In genomic region chr19:43356749-43357148, GRCh38 we compare ENCODE assay signal across 14 cellular contexts. TPM values are rescaled to one million over a fixed set of nuclear protein-coding genes. Genes with fewer than 3 reads are reported as not detected.
DNase-seq lines count a peak whose midpoint lies in the region; ATAC-seq, FAIRE-seq and TF ChIP-seq lines count a peak whose summit lies in the region.
"Not testable (repeated sequence)": the region's sequence is repeated elsewhere in the genome, so short reads cannot be mapped to it uniquely, and the experiment has no call there.
"Had no signal": no experiment of that assay in that cellular context is flagged by ENCODE, and none has a peak within 500 bp of the region (broad histone marks: within the 10 kb centered on the region; RNA-seq: fewer than 3 reads in every experiment).

No MANE protein-coding gene starts in this region.

- POLR2A ChIA-PET in A549 (lab: Yijun Ruan, JAX); HCT116 (lab: Charles Lee); WTC11 (lab: Charles Lee); H1 (lab: Charles Lee; ENCODE audit: partially characterized antibody): not testable (repeated sequence)

- H3K79me1 ChIP-seq in H1 (ENCODE audit: low read depth, low read length), result not testable (repeated sequence)

- not testable (repeated sequence) for H3K23me2 ChIP-seq in H1 (ENCODE audit: low read depth, low read length)

- TF ChIP-seq RAD21 in A549 (conservative IDR thresholded peaks at IDR 0.05 in 1 of 2, IDR thresholded peaks at IDR 0.05 in 1 of 2); HCT116 (IDR thresholded peaks at IDR 0.05; ENCODE audit: low read depth); H1 (IDR thresholded peaks at IDR 0.05 in 1 of 2, conservative IDR thresholded peaks at IDR 0.05 in 1 of 2; ENCODE audit: low read depth in 2 of 2, low read length in 2 of 2): not testable (repeated sequence)

- DNase-seq in A549 (ENCODE audit: low read depth in 1 of 2, low spot score in 1 of 2); HCT116 (ENCODE audit: low read depth, low spot score); WTC11 (ENCODE audit: low spot score); H1 (ENCODE audit: low read depth in 1 of 2, low spot score in 2 of 2); foreskin keratinocyte: not testable (repeated sequence)

- CTCF ChIA-PET in A549 (lab: Yijun Ruan, JAX); HCT116 (lab: Charles Lee); WTC11 (lab: Charles Lee); H1 (lab: Charles Lee; ENCODE audit: partially characterized antibody): not testable (repeated sequence)

- H3K9me3 ChIP-seq in A549; HCT116 (ENCODE audit: control insufficient read depth in 1 of 2, insufficient read depth in 1 of 2, low read depth in 1 of 2, low read length in 2 of 2); H1 (ENCODE audit: insufficient read depth in 2 of 2, low read depth in 1 of 2, low read length in 1 of 2): not testable (repeated sequence)

- H2BK12ac ChIP-seq in H1 (ENCODE audit: low read depth, low read length), result not testable (repeated sequence)

- H3K9me3 Mint-ChIP-seq in WTC11, result not testable (repeated sequence)

- not testable (repeated sequence) for TF ChIP-seq POLR2A in A549 (IDR thresholded peaks at IDR 0.05; ENCODE audit: low read length); HCT116 (IDR thresholded peaks at IDR 0.05; ENCODE audit: borderline replicate concordance, extremely low read depth, insufficient read depth, insufficient read length); H1 (IDR thresholded peaks at IDR 0.05; ENCODE audit: control extremely low read depth in 1 of 2, low read depth in 2 of 2, low read length in 2 of 2)

- not testable (repeated sequence) for H3K4ac ChIP-seq in H1 (replicated peaks; ENCODE audit: insufficient read length, low read depth, low read length)

- not testable (repeated sequence) for H2AK5ac ChIP-seq in H1 (ENCODE audit: low read depth, low read length)

- peaks cover 20% of the 10 kb centered on the region for H3K4me1 Mint-ChIP-seq in WTC11

- H3K9me2 ChIP-seq in HCT116 (ENCODE audit: insufficient read depth), result not testable (repeated sequence)

- H3K56ac ChIP-seq in H1 (replicated peaks; ENCODE audit: insufficient read length, low read depth, low read length), result not testable (repeated sequence)

- not testable (repeated sequence) for ATAC-seq in A549
- ATAC-seq in HCT116 (peak; percentile 42), WTC11 (peak; percentile 50), foreskin keratinocyte (peak; percentile 88)

- TF ChIP-seq EP300 in A549 (IDR thresholded peaks at IDR 0.05); H1 (IDR thresholded peaks at IDR 0.05; ENCODE audit: borderline replicate concordance in 1 of 2, low read depth in 2 of 2, low read length in 2 of 2): not testable (repeated sequence)

- TF ChIP-seq CTCF in A549 (IDR thresholded peaks at IDR 0.05); HCT116 (IDR thresholded peaks at IDR 0.05 in 2 of 3, conservative IDR thresholded peaks at IDR 0.05 in 1 of 3; ENCODE audit: borderline replicate concordance in 1 of 3, insufficient read depth in 1 of 3, low read depth in 2 of 3, low read length in 2 of 3); WTC11 (IDR thresholded peaks at IDR 0.05); H1 (IDR thresholded peaks at IDR 0.05; ENCODE audit: control extremely low read depth in 1 of 3, insufficient read depth in 1 of 3, low read depth in 1 of 3, low read length in 3 of 3); foreskin keratinocyte (conservative IDR thresholded peaks at IDR 0.05): not testable (repeated sequence)

- intact Hi-C loops in HCT116 (cut with micrococcal nuclease), result not testable (repeated sequence)

- H4K5ac ChIP-seq in H1 (ENCODE audit: insufficient read length, low read depth, low read length), result not testable (repeated sequence)

- not testable (repeated sequence) for H3K27ac Mint-ChIP-seq in WTC11

- H3K36me3 Mint-ChIP-seq in WTC11, result not testable (repeated sequence)

- FAIRE-seq in A549 (lab: Jason Lieb, UNC) (peak; percentile 39), H1 (lab: Jason Lieb, UNC) (peak; percentile 94)

- H3K4me3 Mint-ChIP-seq in WTC11, result not testable (repeated sequence)

- H3K4me3 ChIP-seq in A549; HCT116 (replicated peaks in 1 of 2; ENCODE audit: low read depth in 1 of 2, low read length in 2 of 2); H1 (ENCODE audit: extremely low read depth in 1 of 4, insufficient read depth in 2 of 4, low read depth in 3 of 4, low read length in 4 of 4): not testable (repeated sequence)

- H3K14ac ChIP-seq in H1 (ENCODE audit: insufficient read length), result not testable (repeated sequence)

- peaks cover 18% of the 10 kb centered on the region for H3K27me3 Mint-ChIP-seq in WTC11 (ENCODE audit: low read depth)

- WGBS in A549 (ENCODE audit: missing lambda C conversion rate), result no CpG with 5 or more reads among the region's 3 CpGs
- no CpG with 5 or more reads among the region's 3 CpGs for WGBS in H1 (ENCODE audit: extremely low coverage in 1 of 2, insufficient coverage in 1 of 2, insufficient read length in 1 of 2, insufficient replicate concordance in 2 of 2, low coverage in 1 of 2, low lambda C conversion rate in 2 of 2, missing lambda C conversion rate in 1 of 2), 2 experiments

- H3K79me2 ChIP-seq in HCT116 (ENCODE audit: insufficient read depth, low read length); H1 (ENCODE audit: control insufficient read depth in 1 of 2, insufficient read depth in 2 of 2, low read length in 2 of 2): not testable (repeated sequence)

- not testable (repeated sequence) for H4K8ac ChIP-seq in H1 (ENCODE audit: extremely low read depth, insufficient read depth, low read length)

- RAD21 ChIA-PET in HCT116 (lab: Charles Lee; ENCODE audit: low non-redundant PET in 1 of 2, low total read pairs in 2 of 2, uncharacterized antibody in 2 of 2, unreplicated experiment in 2 of 2), result not testable (repeated sequence)

- H4K91ac ChIP-seq in H1 (replicated peaks; ENCODE audit: insufficient read length, low read length), result not testable (repeated sequence)

- H3K36me3 ChIP-seq in HCT116 (ENCODE audit: control insufficient read depth in 1 of 2, insufficient read depth in 2 of 2, low read length in 2 of 2); H1 (ENCODE audit: control insufficient read depth in 2 of 4, insufficient read depth in 4 of 4, low read length in 3 of 4): not testable (repeated sequence)

- not testable (repeated sequence) for H3K9ac ChIP-seq in HCT116 (ENCODE audit: low read length); H1 (replicated peaks in 1 of 4; ENCODE audit: extremely low read depth in 1 of 4, low read depth in 3 of 4, low read length in 3 of 4)

- not testable (repeated sequence) for BruUV-seq in HCT116 (replicated peaks; lab: Mats Ljungman, UMichigan)

- H4K20me1 ChIP-seq in HCT116 (ENCODE audit: insufficient read depth); H1 (replicated peaks in 1 of 2; ENCODE audit: control insufficient read depth in 1 of 2, insufficient read depth in 2 of 2, low read length in 2 of 2): not testable (repeated sequence)

- not testable (repeated sequence) for H2AFZ ChIP-seq in HCT116 (ENCODE audit: low read depth, low read length, poor library complexity, severe bottlenecking); H1 (ENCODE audit: low read length)

- not testable (repeated sequence) for H2BK120ac ChIP-seq in H1 (replicated peaks; ENCODE audit: low read depth, low read length)

- not testable (repeated sequence) for H3K27ac ChIP-seq in A549; HCT116 (ENCODE audit: low read depth, low read length); H1 (ENCODE audit: low read depth, low read length); foreskin keratinocyte

- H3K23ac ChIP-seq in H1 (ENCODE audit: insufficient read length), result not testable (repeated sequence)

- not testable (repeated sequence) for H2BK5ac ChIP-seq in H1 (ENCODE audit: low read depth, low read length)

- H2BK20ac ChIP-seq in H1 (ENCODE audit: low read length), result not testable (repeated sequence)

- not testable (repeated sequence) for H2BK15ac ChIP-seq in H1 (ENCODE audit: low read length)

- not testable (repeated sequence) for H3K4me2 ChIP-seq in A549; HCT116 (ENCODE audit: low read length); H1 (ENCODE audit: insufficient read depth in 1 of 2, low read depth in 2 of 2, low read length in 2 of 2)

- H3K4me1 ChIP-seq in A549; HCT116 (ENCODE audit: control insufficient read depth in 1 of 2, insufficient read depth in 2 of 2, low read length in 2 of 2); H1 (replicated peaks in 1 of 4; ENCODE audit: control insufficient read depth in 3 of 4, insufficient read depth in 4 of 4, low read length in 3 of 4); foreskin keratinocyte: not testable (repeated sequence)

- H3K18ac ChIP-seq in H1 (ENCODE audit: extremely low read depth, low read length), result not testable (repeated sequence)

- H3K27me3 ChIP-seq in HCT116 (ENCODE audit: insufficient read depth, low read length); H1 (replicated peaks in 1 of 4; ENCODE audit: control insufficient read depth in 3 of 4, extremely low read depth in 1 of 4, insufficient read depth in 3 of 4, low read length in 3 of 4); foreskin keratinocyte: not testable (repeated sequence)

RNA-seq across cellular contexts. Expression of gene CD177, which starts 3.3 kb away (rescaled TPM):
- polyA plus RNA-seq in A549 (2011; rRNA removed) (0.03 TPM in 1 of 2 replicates, not detected in the other), A549 (2017; fragmentation: RNase III; extraction: RNeasy Plus Mini Kit Qiagen cat#74134 plus additional on column Dnase treatment) (0.05 to 0.09 TPM in 2 of 3 replicates, not detected in the other), H1 (2011; rRNA removed) (10.0 and 10.5 TPM in 2 replicates), foreskin keratinocyte (0.28 and 0.55 TPM in 2 replicates)
- 0.01 and 0.03 TPM in 2 replicates for polyA plus RNA-seq in A549 (2012; cell fraction: cytosol; rRNA removed)
- polyA plus RNA-seq in A549 (2012; cell fraction: nucleus; rRNA removed), result 0.04 TPM in 1 of 2 replicates, not detected in the other
- 0.33 TPM in 1 of 2 replicates, not detected in the other for polyA minus RNA-seq in A549 (2011; rRNA and poly(A)+ RNA removed)
- total RNA-seq in HCT116 (2021; ENCODE audit: unreplicated experiment) (not detected), WTC11 (2021) (2.0 to 4.5 TPM (median 2.0 TPM) in 3 replicates), foreskin keratinocyte (0.24 and 0.53 TPM in 2 replicates)
- not detected in 2 replicates for polyA plus RNA-seq in HCT116 (2012)
- 3.4 and 4.2 TPM in 2 replicates for total RNA-seq in H1 (2021; fragmentation: NEBNext Ultra II Directional; extraction: Animal tissue kit (Norgen Biotek cat#: 25700))
- polyA plus RNA-seq in H1 (2011; cell fraction: cytosol; rRNA removed), result 6.8 TPM
- polyA plus RNA-seq in H1 (2011; cell fraction: nucleus; rRNA removed), result 9.5 TPM
- 2.0 to 4.4 TPM (median 3.5 TPM) in 4 replicates for polyA plus RNA-seq in H1 (2012, experiment 1 of 2)
- polyA plus RNA-seq in H1 (2012, experiment 2 of 2), result 2.1 TPM
- 3.7 TPM for polyA plus RNA-seq in H1 (2013, experiment 1 of 2)
- polyA plus RNA-seq in H1 (2013, experiment 2 of 2), result 3.9 TPM
- 4.5 and 4.7 TPM in 2 replicates for polyA minus RNA-seq in H1 (2011; rRNA and poly(A)+ RNA removed)
- polyA minus RNA-seq in H1 (2011; cell fraction: cytosol; rRNA and poly(A)+ RNA removed), result 2.8 TPM
- polyA minus RNA-seq in H1 (2011; cell fraction: nucleus; rRNA and poly(A)+ RNA removed), result 2.2 TPM
- total RNA-seq: A673; CD4-positive, alpha-beta memory T cell; CD4-positive, CD25-positive, alpha-beta regulatory T cell; CD8-positive, alpha-beta memory T cell; Daoy; GM12878 had no signal
- polyA plus RNA-seq: CD14-positive monocyte; CD4-positive, alpha-beta memory T cell; CD8-positive, alpha-beta memory T cell; GM12878 had no signal

RNA-seq across cellular contexts. Expression of gene TEX101, which starts 57.9 kb away (rescaled TPM):
- polyA plus RNA-seq in A549 (2011; rRNA removed) (not detected in 2 replicates), A549 (2017; fragmentation: RNase III; extraction: RNeasy Plus Mini Kit Qiagen cat#74134 plus additional on column Dnase treatment) (not detected in 3 replicates), H1 (2011; rRNA removed) (0.06 and 0.12 TPM in 2 replicates), foreskin keratinocyte (not detected in 2 replicates)
- not detected in 2 replicates for polyA plus RNA-seq in A549 (2012; cell fraction: cytosol; rRNA removed)
- not detected in 2 replicates for polyA plus RNA-seq in A549 (2012; cell fraction: nucleus; rRNA removed)
- not detected in 2 replicates for polyA minus RNA-seq in A549 (2011; rRNA and poly(A)+ RNA removed)
- total RNA-seq in HCT116 (2021; ENCODE audit: unreplicated experiment) (not detected), WTC11 (2021) (not detected in 3 replicates), foreskin keratinocyte (not detected in 2 replicates)
- polyA plus RNA-seq in HCT116 (2012), result not detected in 2 replicates
- not detected in 2 replicates for total RNA-seq in H1 (2021; fragmentation: NEBNext Ultra II Directional; extraction: Animal tissue kit (Norgen Biotek cat#: 25700))
- polyA plus RNA-seq in H1 (2011; cell fraction: cytosol; rRNA removed), result 0.19 TPM
- 0.07 TPM for polyA plus RNA-seq in H1 (2011; cell fraction: nucleus; rRNA removed)
- polyA plus RNA-seq in H1 (2012, experiment 1 of 2), result 0.36 TPM in 1 of 4 replicates, not detected in the others
- not detected for polyA plus RNA-seq in H1 (2012, experiment 2 of 2)
- polyA plus RNA-seq in H1 (2013, experiment 1 of 2), result 0.12 TPM
- not detected for polyA plus RNA-seq in H1 (2013, experiment 2 of 2)
- not detected in 2 replicates for polyA minus RNA-seq in H1 (2011; rRNA and poly(A)+ RNA removed)
- not detected for polyA minus RNA-seq in H1 (2011; cell fraction: cytosol; rRNA and poly(A)+ RNA removed)
- not detected for polyA minus RNA-seq in H1 (2011; cell fraction: nucleus; rRNA and poly(A)+ RNA removed)
- total RNA-seq: A172; A673; CD4-positive, alpha-beta memory T cell; CD4-positive, CD25-positive, alpha-beta regulatory T cell; CD8-positive, alpha-beta memory T cell; Daoy; GM12878 had no signal
- polyA plus RNA-seq: AG04450; CD4-positive, alpha-beta memory T cell; CD4-positive, CD25-positive, alpha-beta regulatory T cell; CD8-positive, alpha-beta memory T cell; GM12878 had no signal
